11 cellular contexts compared by ENCODE assay signal in genomic region chrX:150570512-150570911, GRCh38. TPM values are rescaled to one million over a fixed set of nuclear protein-coding genes. Genes with fewer than 3 reads are reported as not detected.
DNase-seq lines count a peak whose midpoint lies in the region; ATAC-seq, FAIRE-seq and TF ChIP-seq lines count a peak whose summit lies in the region.
"Had no signal": no experiment of that assay in that cellular context is flagged by ENCODE, and none has a peak within 500 bp of the region (broad histone marks: within the 10 kb centered on the region; RNA-seq: fewer than 3 reads in every experiment).

No MANE protein-coding gene starts in this region.

- peak overlapping the region; percentile 72 for H3K4me2 ChIP-seq in HepG2 (ENCODE audit: low read depth, low read length)

- H3K9me3 ChIP-seq in CD4-positive, CD25-positive, alpha-beta regulatory T cell (ENCODE audit: control insufficient read depth in 2 of 2, low read length in 2 of 2) = no peaks in the 10 kb centered on the region
- no peaks in the 10 kb centered on the region for H3K9me3 ChIP-seq in HepG2 (ENCODE audit: low read length)
- H3K9me3 ChIP-seq: tibial artery had no signal

- peak overlapping the region; percentile 79 for H3K27ac ChIP-seq in CD4-positive, CD25-positive, alpha-beta regulatory T cell (ENCODE audit: insufficient read depth, low read length, poor library complexity, severe bottlenecking)
- H3K27ac ChIP-seq in HepG2 (ENCODE audit: extremely low read length, insufficient read depth, low read length) = peak overlapping the region; percentile 89
- H3K27ac ChIP-seq in foreskin keratinocyte = no peak overlapping the region
- H3K27ac ChIP-seq: tibial artery had no signal

- CTCF ChIA-PET in WTC11 (lab: Charles Lee) = no interaction called here
- CTCF ChIA-PET in HepG2 (lab: Yijun Ruan, JAX; ENCODE audit: low intra/inter-chr PET ratio, low total read pairs) = no interaction called here

- H3K27ac Mint-ChIP-seq in CD4-positive, CD25-positive, alpha-beta regulatory T cell = peak overlapping the region; percentile 74 to 91 (median 86)
- H3K27ac Mint-ChIP-seq in WTC11 = no peak overlapping the region

- 0% methylated on average over 3 of the region's 3 CpGs for WGBS in HepG2 (ENCODE audit: low lambda C conversion rate)

- POLR2A ChIA-PET in WTC11 (lab: Charles Lee) = no interaction called here
- POLR2A ChIA-PET in HepG2 (lab: Yijun Ruan, JAX) = interaction anchor here (1.0 to 8.1 kb wide), 4 partner anchors 11 to 631 kb away, joined by 3 to 63 read pairs (median 9); no protein-coding TSS in a partner anchor

- in situ Hi-C loops in HepG2 (cut with HindIII; ENCODE audit: extremely low pct_ligation_motif_present, low pct_unique_long_range_greater_than_20kb) = no loop called here

- TF ChIP-seq POLR2A in HepG2 (IDR thresholded peaks at IDR 0.05; ENCODE audit: insufficient read depth in 1 of 2, low read depth in 2 of 2, low read length in 2 of 2) = peak in 1 of 2 experiments; percentile 41; a peak in 1 of 4 replicates

- peaks cover 51% of the 10 kb centered on the region for H3K4me1 ChIP-seq in CD4-positive, CD25-positive, alpha-beta regulatory T cell (ENCODE audit: control insufficient read depth, insufficient read depth, low read length, poor library complexity, severe bottlenecking)
- H3K4me1 ChIP-seq in HepG2 (ENCODE audit: insufficient read depth, low read length) = peaks cover 61% of the 10 kb centered on the region
- H3K4me1 ChIP-seq in foreskin keratinocyte = peaks cover 11% of the 10 kb centered on the region

- DNase-seq in CD4-positive, CD25-positive, alpha-beta regulatory T cell = peak in 2 of 3 donors; percentile 22 to 56
- no peak for DNase-seq in WTC11 (ENCODE audit: low spot score)
- peak; percentile 93 for DNase-seq in HepG2 (ENCODE audit: low spot score)
- DNase-seq in stimulated activated CD4-positive, alpha-beta T cell treated with anti-CD3 and anti-CD28 coated beads, Interleukin-4, amount 100 ng/mL, for 24 hours = no peak
- no peak for DNase-seq in stimulated activated CD8-positive, alpha-beta memory T cell treated with anti-CD3 and anti-CD28 coated beads, Interleukin-4, amount 100 ng/mL, for 48 hours
- DNase-seq in foreskin keratinocyte = no peak
- DNase-seq: tibial artery had no signal

- no peaks in the 10 kb centered on the region for H3K27me3 Mint-ChIP-seq in CD4-positive, CD25-positive, alpha-beta regulatory T cell
- H3K27me3 Mint-ChIP-seq in WTC11 (ENCODE audit: low read depth) = peaks cover 10% of the 10 kb centered on the region

- H3K9me3 Mint-ChIP-seq in CD4-positive, CD25-positive, alpha-beta regulatory T cell = no peaks in the 10 kb centered on the region
- H3K9me3 Mint-ChIP-seq in WTC11 = no peaks in the 10 kb centered on the region

- H3K27me3 ChIP-seq in CD4-positive, CD25-positive, alpha-beta regulatory T cell (ENCODE audit: control insufficient read depth, insufficient read depth, low read length) = no peaks in the 10 kb centered on the region
- H3K27me3 ChIP-seq in HepG2 (ENCODE audit: control insufficient read depth in 1 of 2, insufficient read depth in 2 of 2, low read length in 2 of 2) (no peaks in the 10 kb centered on the region; a peak in 1 of 5 replicates), foreskin keratinocyte (no peaks in the 10 kb centered on the region)
- H3K27me3 ChIP-seq: tibial artery had no signal

- peak; percentile 99 for FAIRE-seq in HepG2 (lab: Jason Lieb, UNC)

- H3K9ac ChIP-seq in HepG2 (ENCODE audit: insufficient read depth, low read depth, low read length) = peak overlapping the region; percentile 85

- TF ChIP-seq EP300 in HepG2 (IDR thresholded peaks at IDR 0.05; ENCODE audit: low read depth in 2 of 2, low read length in 2 of 2) (peak; percentile 70 to 89), HepG2 (CRISPR knock-in tag; IDR thresholded peaks at IDR 0.05; ENCODE audit: borderline replicate concordance) (peak; percentile 74; the same call in 1 of the 2 replicates)

- H3K4me3 ChIP-seq in CD4-positive, CD25-positive, alpha-beta regulatory T cell (ENCODE audit: low read depth, low read length) = peak overlapping the region; percentile 86
- peak overlapping the region; percentile 76 to 93 (median 77); a peak in 4 of 6 replicates for H3K4me3 ChIP-seq in HepG2 (replicated peaks in 1 of 3; ENCODE audit: insufficient read depth in 1 of 3, low read depth in 2 of 3, low read length in 3 of 3)
- H3K4me3 ChIP-seq: lung, tibial artery had no signal

- peak overlapping the region; percentile 82 to 95 (median 92) for H3K4me3 Mint-ChIP-seq in CD4-positive, CD25-positive, alpha-beta regulatory T cell
- peak overlapping the region; percentile 16; the same call in 1 of the 2 replicates for H3K4me3 Mint-ChIP-seq in WTC11

- no peak overlapping the region for H2AFZ ChIP-seq in HepG2 (ENCODE audit: low read length)

- peaks cover 62% of the 10 kb centered on the region for H3K79me2 ChIP-seq in HepG2 (ENCODE audit: insufficient read depth, low read length)

- TF ChIP-seq CTCF in WTC11 (IDR thresholded peaks at IDR 0.05) (no peak), HepG2 (CRISPR knock-in tag; IDR thresholded peaks at IDR 0.05) (no peak), foreskin keratinocyte (conservative IDR thresholded peaks at IDR 0.05) (no peak)

- intact Hi-C loops in HepG2 (cut with micrococcal nuclease; ENCODE audit: unreplicated experiment) = loop anchor here (1.0 kb wide), 1 partner anchor 12 kb away; no protein-coding TSS in a partner anchor

- H3K4me1 Mint-ChIP-seq in CD4-positive, CD25-positive, alpha-beta regulatory T cell = peaks cover 28 to 66% (median 50%) of the 10 kb centered on the region in 4 donors
- H3K4me1 Mint-ChIP-seq in WTC11 = peaks cover 73% of the 10 kb centered on the region

- 0 out of 2 replicates have a peak, but pooled peaks have one; percentile 15 for TF ChIP-seq RAD21 in HepG2 (CRISPR knock-in tag; IDR thresholded peaks at IDR 0.05)

- H3K36me3 ChIP-seq in CD4-positive, CD25-positive, alpha-beta regulatory T cell (ENCODE audit: control insufficient read depth, insufficient read depth, low read length) = no peaks in the 10 kb centered on the region
- H3K36me3 ChIP-seq in HepG2 (replicated peaks in 1 of 2; ENCODE audit: control insufficient read depth in 1 of 2, insufficient read depth in 2 of 2, low read length in 2 of 2) = no peaks in the 10 kb centered on the region
- H3K36me3 ChIP-seq: tibial artery had no signal

- BruUV-seq in HepG2 (replicated peaks; lab: Mats Ljungman, UMichigan) = no TSS peak

- H4K20me1 ChIP-seq in HepG2 (ENCODE audit: insufficient read depth, low read length) = no peaks in the 10 kb centered on the region

- H3K36me3 Mint-ChIP-seq in CD4-positive, CD25-positive, alpha-beta regulatory T cell = no peaks in the 10 kb centered on the region
- no peaks in the 10 kb centered on the region for H3K36me3 Mint-ChIP-seq in WTC11

- no peak for ATAC-seq in CD4-positive, CD25-positive, alpha-beta regulatory T cell (ENCODE audit: low read depth in 2 of 2)
- peak; percentile 16 for ATAC-seq in HG03442 (IDR thresholded peaks at IDR 0.05; ENCODE audit: unreplicated experiment)
- no peak for ATAC-seq in WTC11
- ATAC-seq in HepG2 = peak; percentile 60
- no peak for ATAC-seq in GM21381 (IDR thresholded peaks at IDR 0.05; ENCODE audit: unreplicated experiment)
- ATAC-seq in foreskin keratinocyte = no peak
- ATAC-seq: Right ventricle myocardium inferior had no signal

TF ChIP-seq in WTC11, 78 proteins besides CTCF, POLR2A, EP300 and RAD21 (continues in another document):
- TF ChIP-seq RELA (CRISPR knock-in tag; IDR thresholded peaks at IDR 0.05; ENCODE audit: borderline replicate concordance) = no peak

TF ChIP-seq in HepG2, 621 proteins besides CTCF, POLR2A, EP300 and RAD21 (continues in another document):
- no peak for TF ChIP-seq ZNF644 (CRISPR knock-in tag; IDR thresholded peaks at IDR 0.05; ENCODE audit: low read depth)
- TF ChIP-seq ETV5 (CRISPR knock-in tag; IDR thresholded peaks at IDR 0.05; ENCODE audit: borderline replicate concordance) = peak; percentile 73; the same call in 1 of the 2 replicates

RNA-seq across cellular contexts. Expression of gene MTM1, which starts 2.1 kb away (rescaled TPM):
- 31.9 TPM for total RNA-seq in CD4-positive, CD25-positive, alpha-beta regulatory T cell
- polyA plus RNA-seq in CD4-positive, CD25-positive, alpha-beta regulatory T cell = 10 to 100 TPM; 19.3 to 23.2 (median 21.8) TPM
- 7.6 to 10.4 TPM (median 8.6 TPM) in 3 replicates for total RNA-seq in WTC11 (2021)
- 15.2 and 27.2 TPM in 2 replicates for total RNA-seq in HepG2 (2016; rRNA removed; fragmentation: Illumina TruSeq; extraction: Trizol)
- total RNA-seq in HepG2 (2016; cell fraction: cytosol; rRNA removed; fragmentation: Illumina TruSeq; extraction: Trizol; ENCODE audit: low read depth) = 15.6 and 17.4 TPM in 2 replicates
- total RNA-seq in HepG2 (2016; cell fraction: insoluble cytoplasmic fraction; rRNA removed; fragmentation: Illumina TruSeq; extraction: Trizol) = 16.4 and 29.7 TPM in 2 replicates
- 9.7 and 11.4 TPM in 2 replicates for total RNA-seq in HepG2 (2016; cell fraction: membrane; rRNA removed; fragmentation: Illumina TruSeq; extraction: Trizol)
- total RNA-seq in HepG2 (2016; cell fraction: nucleus; rRNA removed; fragmentation: Illumina TruSeq; extraction: Trizol) = 15.2 and 19.0 TPM in 2 replicates
- polyA plus RNA-seq in HepG2 (2011; rRNA removed) = 8.7 and 12.0 TPM in 2 replicates
- 4.5 and 5.6 TPM in 2 replicates for polyA plus RNA-seq in HepG2 (2011; cell fraction: cytosol; rRNA removed)
- polyA plus RNA-seq in HepG2 (2011; cell fraction: nucleus; rRNA removed) = 3.9 and 5.2 TPM in 2 replicates
- 10.3 and 16.8 TPM in 2 replicates for polyA plus RNA-seq in HepG2 (2012)
- 0.55 and 0.63 TPM in 2 replicates for polyA plus RNA-seq in HepG2 (2016; cell fraction: cytosol; fragmentation: Illumina TruSeq; extraction: Trizol; ENCODE audit: low read depth)
- 21.9 and 26.9 TPM in 2 replicates for polyA plus RNA-seq in HepG2 (2016; cell fraction: insoluble cytoplasmic fraction; fragmentation: Illumina TruSeq; extraction: Trizol; ENCODE audit: low read depth)
- 1.6 and 2.2 TPM in 2 replicates for polyA plus RNA-seq in HepG2 (2016; cell fraction: membrane; fragmentation: Illumina TruSeq; extraction: Trizol; ENCODE audit: low read depth)
- polyA plus RNA-seq in HepG2 (2016; cell fraction: nucleus; fragmentation: Illumina TruSeq; extraction: Trizol; ENCODE audit: insufficient read depth, low read depth) = 13.2 and 14.3 TPM in 2 replicates
- 2.7 and 7.2 TPM in 2 replicates for polyA minus RNA-seq in HepG2 (2011; rRNA and poly(A)+ RNA removed; ENCODE audit: low replicate concordance)
- 6.0 and 7.1 TPM in 2 replicates for polyA minus RNA-seq in HepG2 (2011; cell fraction: cytosol; rRNA and poly(A)+ RNA removed)
- 40.0 and 50.3 TPM in 2 replicates for polyA minus RNA-seq in HepG2 (2011; cell fraction: nucleus; rRNA and poly(A)+ RNA removed)
- 10.2 and 11.4 TPM in 2 replicates for total RNA-seq in foreskin keratinocyte
- polyA plus RNA-seq in foreskin keratinocyte = 3.1 and 3.5 TPM in 2 replicates

Comparison
In these comparisons a context has a peak if more than half of its experiments do, and no peak if none do; other contexts are left out.
1. ATAC-seq: peak in HG03442 (single experiment) and HepG2 (single experiment); none in CD4-positive, CD25-positive, alpha-beta regulatory T cell (0 of 2), WTC11 (single experiment), GM21381 (single experiment) and foreskin keratinocyte (single experiment).
2. DNase-seq: peak in CD4-positive, CD25-positive, alpha-beta regulatory T cell (2 of 3) and HepG2 (single experiment); none in WTC11 (single experiment), stimulated activated CD4-positive, alpha-beta T cell treated with anti-CD3 and anti-CD28 coated beads, Interleukin-4, amount 100 ng/mL, for 24 hours (single experiment), stimulated activated CD8-positive, alpha-beta memory T cell treated with anti-CD3 and anti-CD28 coated beads, Interleukin-4, amount 100 ng/mL, for 48 hours (single experiment) and foreskin keratinocyte (0 of 2).